ENCODE assay signal across 12 cellular contexts in genomic region chr6:42007753-42008528, GRCh38. TPM values are rescaled to one million over a fixed set of nuclear protein-coding genes. Genes with fewer than 3 reads are reported as not detected.
DNase-seq lines count a peak whose midpoint lies in the region; ATAC-seq and TF ChIP-seq lines count a peak whose summit lies in the region.
"Had no signal": no experiment of that assay in that cellular context is flagged by ENCODE, and none has a peak within 500 bp of the region (broad histone marks: within the 10 kb centered on the region; RNA-seq: fewer than 3 reads in every experiment).

No MANE protein-coding gene starts in this region.

- DNase-seq in SHP77 (lab: John Stamatoyannopoulos, UW) = peak; percentile 27 to 31
- DNase-seq in SHP77 treated with DMSO at 0.1 percent for 48 hours (lab: John Stamatoyannopoulos, UW) = no peak
- DNase-seq in activated CD4-positive, alpha-beta T cell treated with anti-CD3 and anti-CD28 coated beads, Interleukin-2, amount 10 ng/mL, durations not matched to agents 7 days and 5 days = peak; percentile 50
- DNase-seq in substantia nigra (lab: John Stamatoyannopoulos, UW) = no peak
- no peak for DNase-seq in dedifferentiated amniotic fluid mesenchymal stem cell (ENCODE audit: extremely low spot score)
- DNase-seq: cortex of kidney, heart right ventricle had no signal

- ATAC-seq in GM18505 (IDR thresholded peaks at IDR 0.05; ENCODE audit: unreplicated experiment) = no peak
- ATAC-seq in GM19463 (IDR thresholded peaks at IDR 0.05; ENCODE audit: unreplicated experiment) = no peak

- POLR2A ChIA-PET in activated CD4-positive, alpha-beta T cell treated with anti-CD3 and anti-CD28 coated beads, Interleukin-2, amount 10 ng/mL, durations not matched to agents 7 days and 5 days (lab: Charles Lee) = interaction anchor here (0.7 kb wide), 1 partner anchor 68 kb away, joined by 3 read pairs; no protein-coding TSS in a partner anchor

- H3K4me3 Mint-ChIP-seq in activated CD4-positive, alpha-beta T cell treated with anti-CD3 and anti-CD28 coated beads, Interleukin-2, amount 10 ng/mL, durations not matched to agents 7 days and 5 days = peak overlapping the region; percentile 46

- H3K27ac ChIP-seq in cingulate gyrus (ENCODE audit: low read depth, low read length) (peak overlapping the region; percentile 1), substantia nigra (ENCODE audit: low read depth, low read length, poor library complexity, severe bottlenecking) (peak overlapping the region; percentile 42)
- H3K27ac ChIP-seq: neutrophil, VCaP had no signal

- CTCF ChIA-PET in activated CD4-positive, alpha-beta T cell treated with anti-CD3 and anti-CD28 coated beads, Interleukin-2, amount 10 ng/mL, durations not matched to agents 7 days and 5 days (lab: Charles Lee) = interaction anchor here (0.8 to 2.1 kb wide), 12 partner anchors 9 to 96 kb away, joined by 3 to 6 read pairs (median 3); partner anchors contain the start of genes BYSL, MED20 and TAF8

- H3K27me3 Mint-ChIP-seq in activated CD4-positive, alpha-beta T cell treated with anti-CD3 and anti-CD28 coated beads, Interleukin-2, amount 10 ng/mL, durations not matched to agents 7 days and 5 days = no peaks in the 10 kb centered on the region

- H3K9me3 Mint-ChIP-seq in activated CD4-positive, alpha-beta T cell treated with anti-CD3 and anti-CD28 coated beads, Interleukin-2, amount 10 ng/mL, durations not matched to agents 7 days and 5 days = peaks cover 1% of the 10 kb centered on the region

- H3K4me1 Mint-ChIP-seq in activated CD4-positive, alpha-beta T cell treated with anti-CD3 and anti-CD28 coated beads, Interleukin-2, amount 10 ng/mL, durations not matched to agents 7 days and 5 days = peaks cover 66% of the 10 kb centered on the region

- H3K36me3 Mint-ChIP-seq in activated CD4-positive, alpha-beta T cell treated with anti-CD3 and anti-CD28 coated beads, Interleukin-2, amount 10 ng/mL, durations not matched to agents 7 days and 5 days (ENCODE audit: low read depth) = peaks cover 42% of the 10 kb centered on the region

- TF ChIP-seq POLR2A in GM18505 (IDR thresholded peaks at IDR 0.05; ENCODE audit: borderline replicate concordance, extremely low read depth, insufficient read depth, insufficient read length) = no peak

- H3K27ac Mint-ChIP-seq in activated CD4-positive, alpha-beta T cell treated with anti-CD3 and anti-CD28 coated beads, Interleukin-2, amount 10 ng/mL, durations not matched to agents 7 days and 5 days = peak overlapping the region; percentile 80

RNA-seq across cellular contexts. Expression of gene TAF8, which starts 42.4 kb away (rescaled TPM):
- 10 to 100 TPM; 53.2 to 60.2 TPM for total RNA-seq in activated CD4-positive, alpha-beta T cell treated with anti-CD3 and anti-CD28 coated beads, Interleukin-2, amount 10 ng/mL, durations not matched to agents 7 days and 5 days

Comparison
In these comparisons a context has a peak if more than half of its experiments do, and no peak if none do; other contexts are left out.
1. DNase-seq: peak in SHP77 (2 of 2) and activated CD4-positive, alpha-beta T cell treated with anti-CD3 and anti-CD28 coated beads, Interleukin-2, amount 10 ng/mL, durations not matched to agents 7 days and 5 days (single experiment); none in SHP77 treated with DMSO at 0.1 percent for 48 hours (single experiment), substantia nigra (0 of 49) and dedifferentiated amniotic fluid mesenchymal stem cell (single experiment).